Comparison of ENCODE assay signal across 21 cellular contexts in genomic region chr2:229798446-229799147, GRCh38.
DNase-seq lines count a peak whose midpoint lies in the region; ATAC-seq and TF ChIP-seq lines count a peak whose summit lies in the region.
"Had no signal": no experiment of that assay in that cellular context is flagged by ENCODE, and none has a peak within 500 bp of the region (broad histone marks: within the 10 kb centered on the region; RNA-seq: fewer than 3 reads in every experiment).

No MANE protein-coding gene starts in this region.

- peaks cover 0 to 7% of the 10 kb centered on the region in 2 donors for H3K4me1 ChIP-seq in uterus
- no peaks in the 10 kb centered on the region for H3K4me1 ChIP-seq in GM23338 (ENCODE audit: insufficient read depth)
- H3K4me1 ChIP-seq: pancreas had no signal

- H3K9me3 Mint-ChIP-seq in activated CD8-positive, alpha-beta T cell treated with anti-CD3 and anti-CD28 coated beads for 36 hours = no peaks in the 10 kb centered on the region
- no peaks in the 10 kb centered on the region for H3K9me3 Mint-ChIP-seq in GM23338

- no peak overlapping the region for H2AFZ ChIP-seq in GM23338

- no peaks in the 10 kb centered on the region for H3K79me2 ChIP-seq in GM23338 (replicated peaks; ENCODE audit: insufficient read depth)

- CTCF ChIA-PET in activated CD8-positive, alpha-beta T cell treated with anti-CD3 and anti-CD28 coated beads for 36 hours (lab: Charles Lee) = interaction anchor here (0.8 to 1.7 kb wide), 3 partner anchors 13 to 18 kb away, joined by 3 to 5 read pairs (median 3); no protein-coding TSS in a partner anchor

- TF ChIP-seq CTCF in choroid plexus epithelial cell (conservative IDR thresholded peaks at IDR 0.05; ENCODE audit: low read depth, low read length) (no peak), uterus (IDR thresholded peaks at IDR 0.05) (no peak), GM23338 (conservative IDR thresholded peaks at IDR 0.05; ENCODE audit: low read depth in 2 of 2) (no peak)
- no peak for TF ChIP-seq CTCF in activated CD8-positive, alpha-beta T cell treated with anti-CD3 and anti-CD28 coated beads for 36 hours (IDR thresholded peaks at IDR 0.05)

- no peaks in the 10 kb centered on the region for H3K27me3 Mint-ChIP-seq in activated CD8-positive, alpha-beta T cell treated with anti-CD3 and anti-CD28 coated beads for 36 hours
- peaks cover 2% of the 10 kb centered on the region for H3K27me3 Mint-ChIP-seq in GM23338 (ENCODE audit: insufficient read depth, low read depth, poor library complexity)

- POLR2A ChIA-PET in activated CD8-positive, alpha-beta T cell treated with anti-CD3 and anti-CD28 coated beads for 36 hours (lab: Charles Lee) = interaction anchor here (0.7 kb wide), 1 partner anchor 76 kb away, joined by 3 read pairs; no protein-coding TSS in a partner anchor

- H3K4me3 ChIP-seq in choroid plexus epithelial cell (ENCODE audit: low read depth, low read length) = no peak overlapping the region
- no peak overlapping the region for H3K4me3 ChIP-seq in uterus
- H3K4me3 ChIP-seq in GM23338 = no peak overlapping the region
- H3K4me3 ChIP-seq: mucosa of descending colon, pancreas, SJCRH30, skin epidermis had no signal

- peaks cover 36% of the 10 kb centered on the region for H3K36me3 Mint-ChIP-seq in activated CD8-positive, alpha-beta T cell treated with anti-CD3 and anti-CD28 coated beads for 36 hours (ENCODE audit: low read depth)
- peaks cover 57% of the 10 kb centered on the region for H3K36me3 Mint-ChIP-seq in GM23338 (ENCODE audit: low read depth)

- H3K9me3 ChIP-seq in uterus = no peaks in the 10 kb centered on the region
- H3K9me3 ChIP-seq: mucosa of descending colon, pancreas, SJCRH30 had no signal

- TF ChIP-seq POLR2A in uterus (IDR thresholded peaks at IDR 0.05) = no peak

- no peaks in the 10 kb centered on the region for H3K9me2 ChIP-seq in GM23338 (ENCODE audit: insufficient read depth)

- H3K27me3 ChIP-seq in uterus (no peaks in the 10 kb centered on the region), GM23338 (ENCODE audit: insufficient read depth) (no peaks in the 10 kb centered on the region)
- H3K27me3 ChIP-seq: pancreas, SJCRH30 had no signal

- H3K27ac Mint-ChIP-seq in activated CD8-positive, alpha-beta T cell treated with anti-CD3 and anti-CD28 coated beads for 36 hours = no peak overlapping the region
- no peak overlapping the region; the same call in 1 of the 2 replicates for H3K27ac Mint-ChIP-seq in GM23338

- no peak overlapping the region for H3K4me3 Mint-ChIP-seq in activated CD8-positive, alpha-beta T cell treated with anti-CD3 and anti-CD28 coated beads for 36 hours
- H3K4me3 Mint-ChIP-seq in GM23338 = no peak overlapping the region

- H3K4me2 ChIP-seq in GM23338 = no peak overlapping the region

- no peaks in the 10 kb centered on the region for H3K36me3 ChIP-seq in uterus
- H3K36me3 ChIP-seq in GM23338 (ENCODE audit: insufficient read depth) = peaks cover 15% of the 10 kb centered on the region; the same call in 1 of the 2 replicates

- ATAC-seq in Right ventricle myocardium inferior (peak; percentile 70), GM23338 (no peak)
- ATAC-seq in activated CD8-positive, alpha-beta T cell treated with anti-CD3 and anti-CD28 coated beads for 36 hours = no peak
- ATAC-seq: activated CD4-positive, CD25-positive, alpha-beta regulatory T cell treated with anti-CD3 and anti-CD28 coated beads, Interleukin-2, amount 50 U/mL, for 24 hours; esophagus mucosa; mucosa of descending colon; pancreas had no signal

- no peaks in the 10 kb centered on the region for H4K20me1 ChIP-seq in GM23338 (replicated peaks; ENCODE audit: insufficient read depth)

- H3K27ac ChIP-seq in uterus (peak overlapping the region; percentile 72 to 89), GM23338 (ENCODE audit: low read depth) (no peak overlapping the region)
- H3K27ac ChIP-seq: C4-2B, pancreas, SJCRH30, skin epidermis had no signal

- H3K4me1 Mint-ChIP-seq in activated CD8-positive, alpha-beta T cell treated with anti-CD3 and anti-CD28 coated beads for 36 hours (ENCODE audit: low read depth) = no peaks in the 10 kb centered on the region
- no peaks in the 10 kb centered on the region; the same call in 2 of the 3 replicates for H3K4me1 Mint-ChIP-seq in GM23338

- DNase-seq in Right ventricle myocardium inferior (ENCODE audit: missing footprints) (no peak), cardiac septum (ENCODE audit: low spot score) (no peak), choroid plexus epithelial cell (ENCODE audit: low read depth) (peak; percentile 79), medulla oblongata (ENCODE audit: extremely low spot score) (peak; percentile 45), uterus (no peak), GM23338 (ENCODE audit: low spot score) (no peak), superior temporal gyrus (ENCODE audit: extremely low spot score) (no peak)
- DNase-seq in activated CD8-positive, alpha-beta T cell treated with anti-CD3 and anti-CD28 coated beads for 36 hours = no peak
- DNase-seq: activated gamma-delta T cell; anterior cingulate cortex; islet precursor cell; mucosa of descending colon; NCI-H2029; NCI-H524 treated with DMSO at 0.1 percent for 48 hours; pancreas; SJCRH30; stimulated activated CD4-positive, alpha-beta T cell treated with anti-CD3 and anti-CD28 coated beads, Interleukin-4, amount 100 ng/mL, for 1 hour had no signal

- intact Hi-C loops in Right ventricle myocardium inferior (cut with DNase I) = no loop called here
- intact Hi-C loops in cardiac septum (cut with DNase I) = no loop called here
- intact Hi-C loops in uterus (cut with DNase I; ENCODE audit: low total_unique reads) = no loop called here
- intact Hi-C loops in activated CD8-positive, alpha-beta T cell treated with anti-CD3 and anti-CD28 coated beads for 36 hours (cut with micrococcal nuclease) = no loop called here

- H3F3A ChIP-seq in GM23338 (replicated peaks; ENCODE audit: low read depth) = no peaks in the 10 kb centered on the region

TF ChIP-seq in GM23338, 12 proteins besides CTCF, POLR2A, EP300 and RAD21 (continues in another document):
- TF ChIP-seq CREB1 (CRISPR knock-in tag; IDR thresholded peaks at IDR 0.05; ENCODE audit: low read depth) (no peak), REST (IDR thresholded peaks at IDR 0.05; ENCODE audit: unreplicated experiment) (no peak), NANOG (IDR thresholded peaks at IDR 0.05; ENCODE audit: borderline replicate concordance) (no peak), ETS1 (IDR thresholded peaks at IDR 0.05) (no peak), EZH2phosphoT487 (IDR thresholded peaks at IDR 0.05; ENCODE audit: unreplicated experiment) (no peak), EZH2 (IDR thresholded peaks at IDR 0.05; ENCODE audit: low read depth, unreplicated experiment) (no peak), STAT1 (IDR thresholded peaks at IDR 0.05; ENCODE audit: unreplicated experiment) (no peak), ZNF331 (CRISPR knock-in tag; IDR thresholded peaks at IDR 0.05; ENCODE audit: low read depth) (no peak), ZNF114 (CRISPR knock-in tag; IDR thresholded peaks at IDR 0.05) (no peak)

Comparison
In these comparisons a context has a peak if more than half of its experiments do, and no peak if none do; other contexts are left out.
1. DNase-seq: peak in choroid plexus epithelial cell (single experiment) and medulla oblongata (single experiment); none in Right ventricle myocardium inferior (single experiment), cardiac septum (single experiment), uterus (0 of 2), activated CD8-positive, alpha-beta T cell treated with anti-CD3 and anti-CD28 coated beads for 36 hours (single experiment), GM23338 (single experiment) and superior temporal gyrus (single experiment).